ENCODE assay signal across 1 cellular context in the genomic region with DNA sequence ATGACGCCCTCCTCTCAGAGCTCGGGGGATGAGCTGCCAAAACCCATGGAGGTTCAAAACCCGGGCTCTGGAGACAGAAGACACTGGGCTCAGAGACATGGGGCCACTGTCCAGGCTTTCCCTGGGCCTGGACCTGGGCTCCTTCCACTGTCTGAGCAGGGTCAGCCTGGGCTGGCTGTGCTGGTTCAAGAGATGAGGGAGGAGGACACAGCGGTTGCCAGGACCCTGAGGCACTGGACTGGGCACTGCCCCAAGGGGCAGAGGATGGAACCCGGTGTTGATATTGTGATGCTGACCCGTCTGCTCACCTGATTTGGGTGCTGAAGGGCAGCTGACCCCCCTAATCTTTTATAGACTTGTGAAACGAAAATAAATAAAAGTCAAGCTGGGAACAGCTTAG.
A peak's percentile ranks its signal among the peaks of the same experiment; 100 is the strongest.
TF ChIP-seq lines count a peak whose summit lies in the region.

No MANE protein-coding gene starts in this region.

TF ChIP-seq in HepG2, 621 proteins besides CTCF, POLR2A, EP300 and RAD21:
- no peak for TF ChIP-seq MTA1 (CRISPR knock-in tag; IDR thresholded peaks at IDR 0.05; ENCODE audit: borderline replicate concordance)
- TF ChIP-seq ZNF781 (CRISPR knock-in tag; IDR thresholded peaks at IDR 0.05; ENCODE audit: borderline replicate concordance, not compliant biosample characterization) = no peak
- TF ChIP-seq RBM22 (optimal IDR thresholded peaks at IDR 0.05; ENCODE audit: low read length) = peak; percentile 21
TF ChIP-seq in HepG2: peak in this region for 1.
